1 cellular context compared by ENCODE assay signal in the genomic region with DNA sequence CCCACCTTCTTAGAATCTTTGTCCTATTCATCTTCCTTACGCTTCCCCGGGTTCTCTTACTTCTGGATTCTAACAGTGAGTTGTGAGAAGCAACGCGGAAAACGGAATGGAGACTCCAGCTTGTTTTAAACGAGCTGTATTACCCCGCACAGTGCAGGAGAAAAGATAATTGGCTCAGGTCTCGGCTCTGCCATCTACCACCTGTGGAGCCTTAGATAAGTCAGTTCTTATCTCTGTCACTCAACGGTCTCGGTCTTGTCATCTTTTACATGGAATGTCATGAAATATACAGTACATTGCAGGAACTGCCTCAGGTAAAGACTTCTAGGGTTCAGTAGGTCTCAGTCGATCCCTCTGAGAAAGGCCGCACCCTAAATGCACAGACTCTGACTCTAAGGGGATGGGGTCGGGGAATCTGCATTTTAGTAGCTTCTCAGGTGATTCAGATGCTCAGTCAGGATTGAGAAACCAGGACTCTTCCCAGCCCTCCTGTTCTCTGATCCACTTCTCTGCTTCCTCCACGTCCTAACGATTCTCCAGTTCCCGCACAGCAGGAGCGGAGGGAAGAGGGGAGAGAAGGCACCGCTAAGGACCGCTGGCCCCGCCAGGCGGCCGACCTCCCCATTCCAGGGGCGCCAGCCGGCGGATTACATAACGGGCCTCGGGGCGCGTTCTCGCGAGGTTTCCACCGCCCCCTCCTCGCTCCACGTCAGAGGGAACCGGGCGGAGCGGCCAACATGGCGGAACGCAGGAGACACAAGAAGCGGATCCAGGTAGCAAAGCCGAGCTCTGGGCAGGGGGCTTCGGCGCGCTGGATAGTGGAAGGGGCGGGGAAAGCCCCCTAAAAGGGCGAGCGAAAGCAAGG.
TF ChIP-seq lines count a peak whose summit lies in the region.

A gene with protein sequence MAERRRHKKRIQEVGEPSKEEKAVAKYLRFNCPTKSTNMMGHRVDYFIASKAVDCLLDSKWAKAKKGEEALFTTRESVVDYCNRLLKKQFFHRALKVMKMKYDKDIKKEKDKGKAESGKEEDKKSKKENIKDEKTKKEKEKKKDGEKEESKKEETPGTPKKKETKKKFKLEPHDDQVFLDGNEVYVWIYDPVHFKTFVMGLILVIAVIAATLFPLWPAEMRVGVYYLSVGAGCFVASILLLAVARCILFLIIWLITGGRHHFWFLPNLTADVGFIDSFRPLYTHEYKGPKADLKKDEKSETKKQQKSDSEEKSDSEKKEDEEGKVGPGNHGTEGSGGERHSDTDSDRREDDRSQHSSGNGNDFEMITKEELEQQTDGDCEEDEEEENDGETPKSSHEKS (plus strand): TSS at position 722 of the 865 bp plus-strand sequence. CDS start 16 bp downstream, at position 738.

TF ChIP-seq in K562, 482 proteins besides CTCF, POLR2A, EP300 and RAD21 (continued from another document and continues in another):
- TF ChIP-seq, protein P1, sequence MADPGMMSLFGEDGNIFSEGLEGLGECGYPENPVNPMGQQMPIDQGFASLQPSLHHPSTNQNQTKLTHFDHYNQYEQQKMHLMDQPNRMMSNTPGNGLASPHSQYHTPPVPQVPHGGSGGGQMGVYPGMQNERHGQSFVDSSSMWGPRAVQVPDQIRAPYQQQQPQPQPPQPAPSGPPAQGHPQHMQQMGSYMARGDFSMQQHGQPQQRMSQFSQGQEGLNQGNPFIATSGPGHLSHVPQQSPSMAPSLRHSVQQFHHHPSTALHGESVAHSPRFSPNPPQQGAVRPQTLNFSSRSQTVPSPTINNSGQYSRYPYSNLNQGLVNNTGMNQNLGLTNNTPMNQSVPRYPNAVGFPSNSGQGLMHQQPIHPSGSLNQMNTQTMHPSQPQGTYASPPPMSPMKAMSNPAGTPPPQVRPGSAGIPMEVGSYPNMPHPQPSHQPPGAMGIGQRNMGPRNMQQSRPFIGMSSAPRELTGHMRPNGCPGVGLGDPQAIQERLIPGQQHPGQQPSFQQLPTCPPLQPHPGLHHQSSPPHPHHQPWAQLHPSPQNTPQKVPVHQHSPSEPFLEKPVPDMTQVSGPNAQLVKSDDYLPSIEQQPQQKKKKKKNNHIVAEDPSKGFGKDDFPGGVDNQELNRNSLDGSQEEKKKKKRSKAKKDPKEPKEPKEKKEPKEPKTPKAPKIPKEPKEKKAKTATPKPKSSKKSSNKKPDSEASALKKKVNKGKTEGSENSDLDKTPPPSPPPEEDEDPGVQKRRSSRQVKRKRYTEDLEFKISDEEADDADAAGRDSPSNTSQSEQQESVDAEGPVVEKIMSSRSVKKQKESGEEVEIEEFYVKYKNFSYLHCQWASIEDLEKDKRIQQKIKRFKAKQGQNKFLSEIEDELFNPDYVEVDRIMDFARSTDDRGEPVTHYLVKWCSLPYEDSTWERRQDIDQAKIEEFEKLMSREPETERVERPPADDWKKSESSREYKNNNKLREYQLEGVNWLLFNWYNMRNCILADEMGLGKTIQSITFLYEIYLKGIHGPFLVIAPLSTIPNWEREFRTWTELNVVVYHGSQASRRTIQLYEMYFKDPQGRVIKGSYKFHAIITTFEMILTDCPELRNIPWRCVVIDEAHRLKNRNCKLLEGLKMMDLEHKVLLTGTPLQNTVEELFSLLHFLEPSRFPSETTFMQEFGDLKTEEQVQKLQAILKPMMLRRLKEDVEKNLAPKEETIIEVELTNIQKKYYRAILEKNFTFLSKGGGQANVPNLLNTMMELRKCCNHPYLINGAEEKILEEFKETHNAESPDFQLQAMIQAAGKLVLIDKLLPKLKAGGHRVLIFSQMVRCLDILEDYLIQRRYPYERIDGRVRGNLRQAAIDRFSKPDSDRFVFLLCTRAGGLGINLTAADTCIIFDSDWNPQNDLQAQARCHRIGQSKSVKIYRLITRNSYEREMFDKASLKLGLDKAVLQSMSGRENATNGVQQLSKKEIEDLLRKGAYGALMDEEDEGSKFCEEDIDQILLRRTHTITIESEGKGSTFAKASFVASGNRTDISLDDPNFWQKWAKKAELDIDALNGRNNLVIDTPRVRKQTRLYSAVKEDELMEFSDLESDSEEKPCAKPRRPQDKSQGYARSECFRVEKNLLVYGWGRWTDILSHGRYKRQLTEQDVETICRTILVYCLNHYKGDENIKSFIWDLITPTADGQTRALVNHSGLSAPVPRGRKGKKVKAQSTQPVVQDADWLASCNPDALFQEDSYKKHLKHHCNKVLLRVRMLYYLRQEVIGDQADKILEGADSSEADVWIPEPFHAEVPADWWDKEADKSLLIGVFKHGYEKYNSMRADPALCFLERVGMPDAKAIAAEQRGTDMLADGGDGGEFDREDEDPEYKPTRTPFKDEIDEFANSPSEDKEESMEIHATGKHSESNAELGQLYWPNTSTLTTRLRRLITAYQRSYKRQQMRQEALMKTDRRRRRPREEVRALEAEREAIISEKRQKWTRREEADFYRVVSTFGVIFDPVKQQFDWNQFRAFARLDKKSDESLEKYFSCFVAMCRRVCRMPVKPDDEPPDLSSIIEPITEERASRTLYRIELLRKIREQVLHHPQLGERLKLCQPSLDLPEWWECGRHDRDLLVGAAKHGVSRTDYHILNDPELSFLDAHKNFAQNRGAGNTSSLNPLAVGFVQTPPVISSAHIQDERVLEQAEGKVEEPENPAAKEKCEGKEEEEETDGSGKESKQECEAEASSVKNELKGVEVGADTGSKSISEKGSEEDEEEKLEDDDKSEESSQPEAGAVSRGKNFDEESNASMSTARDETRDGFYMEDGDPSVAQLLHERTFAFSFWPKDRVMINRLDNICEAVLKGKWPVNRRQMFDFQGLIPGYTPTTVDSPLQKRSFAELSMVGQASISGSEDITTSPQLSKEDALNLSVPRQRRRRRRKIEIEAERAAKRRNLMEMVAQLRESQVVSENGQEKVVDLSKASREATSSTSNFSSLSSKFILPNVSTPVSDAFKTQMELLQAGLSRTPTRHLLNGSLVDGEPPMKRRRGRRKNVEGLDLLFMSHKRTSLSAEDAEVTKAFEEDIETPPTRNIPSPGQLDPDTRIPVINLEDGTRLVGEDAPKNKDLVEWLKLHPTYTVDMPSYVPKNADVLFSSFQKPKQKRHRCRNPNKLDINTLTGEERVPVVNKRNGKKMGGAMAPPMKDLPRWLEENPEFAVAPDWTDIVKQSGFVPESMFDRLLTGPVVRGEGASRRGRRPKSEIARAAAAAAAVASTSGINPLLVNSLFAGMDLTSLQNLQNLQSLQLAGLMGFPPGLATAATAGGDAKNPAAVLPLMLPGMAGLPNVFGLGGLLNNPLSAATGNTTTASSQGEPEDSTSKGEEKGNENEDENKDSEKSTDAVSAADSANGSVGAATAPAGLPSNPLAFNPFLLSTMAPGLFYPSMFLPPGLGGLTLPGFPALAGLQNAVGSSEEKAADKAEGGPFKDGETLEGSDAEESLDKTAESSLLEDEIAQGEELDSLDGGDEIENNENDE (IDR thresholded peaks at IDR 0.05; ENCODE audit: low read depth, low read length), result no peak
- TF ChIP-seq, protein P2, sequence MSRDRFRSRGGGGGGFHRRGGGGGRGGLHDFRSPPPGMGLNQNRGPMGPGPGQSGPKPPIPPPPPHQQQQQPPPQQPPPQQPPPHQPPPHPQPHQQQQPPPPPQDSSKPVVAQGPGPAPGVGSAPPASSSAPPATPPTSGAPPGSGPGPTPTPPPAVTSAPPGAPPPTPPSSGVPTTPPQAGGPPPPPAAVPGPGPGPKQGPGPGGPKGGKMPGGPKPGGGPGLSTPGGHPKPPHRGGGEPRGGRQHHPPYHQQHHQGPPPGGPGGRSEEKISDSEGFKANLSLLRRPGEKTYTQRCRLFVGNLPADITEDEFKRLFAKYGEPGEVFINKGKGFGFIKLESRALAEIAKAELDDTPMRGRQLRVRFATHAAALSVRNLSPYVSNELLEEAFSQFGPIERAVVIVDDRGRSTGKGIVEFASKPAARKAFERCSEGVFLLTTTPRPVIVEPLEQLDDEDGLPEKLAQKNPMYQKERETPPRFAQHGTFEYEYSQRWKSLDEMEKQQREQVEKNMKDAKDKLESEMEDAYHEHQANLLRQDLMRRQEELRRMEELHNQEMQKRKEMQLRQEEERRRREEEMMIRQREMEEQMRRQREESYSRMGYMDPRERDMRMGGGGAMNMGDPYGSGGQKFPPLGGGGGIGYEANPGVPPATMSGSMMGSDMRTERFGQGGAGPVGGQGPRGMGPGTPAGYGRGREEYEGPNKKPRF (IDR thresholded peaks at IDR 0.05; ENCODE audit: low read depth, low read length), result no peak
- TF ChIP-seq ZNF140 (CRISPR knock-in tag; IDR thresholded peaks at IDR 0.05) (no peak), ARHGAP35 (IDR thresholded peaks at IDR 0.05; ENCODE audit: partially characterized antibody) (peak; percentile 95), TBP (optimal IDR thresholded peaks at IDR 0.05; ENCODE audit: low read depth, low read length) (peak; percentile 94), ZFPM2 (CRISPR knock-in tag; IDR thresholded peaks at IDR 0.05) (no peak), RBM17 (IDR thresholded peaks at IDR 0.05; ENCODE audit: borderline replicate concordance, low read depth, low read length) (no peak), TEAD4 (IDR thresholded peaks at IDR 0.05; ENCODE audit: low read length) (peak; percentile 77), TEAD4 (CRISPR knock-in tag; IDR thresholded peaks at IDR 0.05; ENCODE audit: borderline replicate concordance) (no peak), HMG20A (CRISPR knock-in tag; conservative IDR thresholded peaks at IDR 0.05) (no peak), ZNF707 (CRISPR knock-in tag; conservative IDR thresholded peaks at IDR 0.05) (no peak), ZNF551 (CRISPR knock-in tag; IDR thresholded peaks at IDR 0.05) (no peak), ZNF699 (CRISPR knock-in tag; IDR thresholded peaks at IDR 0.05; ENCODE audit: insufficient replicate concordance) (no peak), ZFX (CRISPR knock-in tag; IDR thresholded peaks at IDR 0.05) (no peak), U2AF1 (optimal IDR thresholded peaks at IDR 0.05; ENCODE audit: low read depth, low read length) (no peak), POLR2AphosphoS5 (IDR thresholded peaks at IDR 0.05; ENCODE audit: control insufficient read depth, insufficient read depth, low read depth, low read length) (peak; percentile 93), PHB (CRISPR knock-in tag; IDR thresholded peaks at IDR 0.05) (no peak), NEUROD1 (IDR thresholded peaks at IDR 0.05; ENCODE audit: borderline replicate concordance, low read depth, low read length, partially characterized antibody) (peak; percentile 72), ZNF324 (CRISPR knock-in tag; IDR thresholded peaks at IDR 0.05) (no peak), ZEB2 (IDR thresholded peaks at IDR 0.05) (peak; percentile 90)
- TF ChIP-seq, protein P3, sequence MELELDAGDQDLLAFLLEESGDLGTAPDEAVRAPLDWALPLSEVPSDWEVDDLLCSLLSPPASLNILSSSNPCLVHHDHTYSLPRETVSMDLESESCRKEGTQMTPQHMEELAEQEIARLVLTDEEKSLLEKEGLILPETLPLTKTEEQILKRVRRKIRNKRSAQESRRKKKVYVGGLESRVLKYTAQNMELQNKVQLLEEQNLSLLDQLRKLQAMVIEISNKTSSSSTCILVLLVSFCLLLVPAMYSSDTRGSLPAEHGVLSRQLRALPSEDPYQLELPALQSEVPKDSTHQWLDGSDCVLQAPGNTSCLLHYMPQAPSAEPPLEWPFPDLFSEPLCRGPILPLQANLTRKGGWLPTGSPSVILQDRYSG (tag; conservative IDR thresholded peaks at IDR 0.05; ENCODE audit: low read depth), result no peak
- TF ChIP-seq, protein P4, sequence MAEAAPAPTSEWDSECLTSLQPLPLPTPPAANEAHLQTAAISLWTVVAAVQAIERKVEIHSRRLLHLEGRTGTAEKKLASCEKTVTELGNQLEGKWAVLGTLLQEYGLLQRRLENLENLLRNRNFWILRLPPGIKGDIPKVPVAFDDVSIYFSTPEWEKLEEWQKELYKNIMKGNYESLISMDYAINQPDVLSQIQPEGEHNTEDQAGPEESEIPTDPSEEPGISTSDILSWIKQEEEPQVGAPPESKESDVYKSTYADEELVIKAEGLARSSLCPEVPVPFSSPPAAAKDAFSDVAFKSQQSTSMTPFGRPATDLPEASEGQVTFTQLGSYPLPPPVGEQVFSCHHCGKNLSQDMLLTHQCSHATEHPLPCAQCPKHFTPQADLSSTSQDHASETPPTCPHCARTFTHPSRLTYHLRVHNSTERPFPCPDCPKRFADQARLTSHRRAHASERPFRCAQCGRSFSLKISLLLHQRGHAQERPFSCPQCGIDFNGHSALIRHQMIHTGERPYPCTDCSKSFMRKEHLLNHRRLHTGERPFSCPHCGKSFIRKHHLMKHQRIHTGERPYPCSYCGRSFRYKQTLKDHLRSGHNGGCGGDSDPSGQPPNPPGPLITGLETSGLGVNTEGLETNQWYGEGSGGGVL (CRISPR knock-in tag; IDR thresholded peaks at IDR 0.05), result no peak
